In the genomic region with DNA sequence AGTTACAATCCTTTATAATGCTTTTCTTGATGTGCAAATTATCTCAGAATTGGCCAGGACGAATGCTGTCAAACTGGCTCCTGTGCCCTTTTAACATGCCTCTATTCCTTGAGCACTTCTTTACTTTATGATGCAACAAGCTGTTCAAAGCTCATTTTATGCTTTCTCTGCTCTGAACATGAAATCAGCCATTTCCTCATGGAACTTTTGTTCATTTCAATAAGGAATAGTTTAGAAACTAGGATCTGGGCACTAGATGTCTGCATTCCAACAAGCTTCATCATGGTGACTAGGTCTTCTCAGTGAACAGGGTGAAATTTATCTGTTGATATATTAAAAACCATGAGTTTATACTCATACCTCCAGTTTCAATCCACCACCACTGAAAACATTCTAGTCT, we compare ENCODE assay signal across 32 cellular contexts.
DNase-seq lines count a peak whose midpoint lies in the region; ATAC-seq, FAIRE-seq and TF ChIP-seq lines count a peak whose summit lies in the region.
"Had no signal": no experiment of that assay in that cellular context is flagged by ENCODE, and none has a peak within 500 bp of the region (broad histone marks: within the 10 kb centered on the region; RNA-seq: fewer than 3 reads in every experiment).

No MANE protein-coding gene starts in this region.

- H3K27me3 ChIP-seq in astrocyte (ENCODE audit: insufficient read depth, low read length), result no peaks in the 10 kb centered on the region
- H3K27me3 ChIP-seq: BE2C, brain microvascular endothelial cell had no signal

- no peak overlapping the region for H3K9ac ChIP-seq in astrocyte (ENCODE audit: low read length)
- H3K9ac ChIP-seq: parathyroid adenoma had no signal

- no peak overlapping the region for H2AFZ ChIP-seq in astrocyte (ENCODE audit: low read depth, low read length)
- H2AFZ ChIP-seq: parathyroid adenoma had no signal

- no peaks in the 10 kb centered on the region for H3K9me3 ChIP-seq in astrocyte (ENCODE audit: insufficient read depth, low read depth, low read length)
- H3K9me3 ChIP-seq: BE2C, left ventricle myocardium inferior, thoracic aorta, uterus had no signal

- H3K27ac ChIP-seq in astrocyte (ENCODE audit: low read depth, low read length), result no peak overlapping the region
- H3K27ac ChIP-seq: brain microvascular endothelial cell, left ventricle myocardium inferior, parathyroid adenoma, thoracic aorta, uterus had no signal

- no peaks in the 10 kb centered on the region; the same call in 1 of the 2 replicates for H3K27me3 Mint-ChIP-seq in HFFc6 (ENCODE audit: insufficient read depth)
- no peaks in the 10 kb centered on the region for H3K27me3 Mint-ChIP-seq in astrocyte (ENCODE audit: low read depth, unreplicated experiment)
- H3K27me3 Mint-ChIP-seq: activated CD8-positive, alpha-beta memory T cell treated with anti-CD3 and anti-CD28 coated beads, Interleukin-2, amount 10 ng/mL, durations not matched to agents 7 days and 5 days; activated naive CD8-positive, alpha-beta T cell treated with anti-CD3 and anti-CD28 coated beads, Interleukin-2, amount 50 U/mL, for 24 hours; stimulated activated naive CD8-positive, alpha-beta T cell treated with anti-CD3 and anti-CD28 coated beads, Interleukin-15, amount 100 ng/mL, for 72 hours had no signal

- no peaks in the 10 kb centered on the region for H3K36me3 ChIP-seq in astrocyte (ENCODE audit: insufficient read depth, low read length)
- H3K36me3 ChIP-seq: BE2C, brain microvascular endothelial cell, left ventricle myocardium inferior, thoracic aorta, uterus had no signal

- H3K4me3 ChIP-seq in astrocyte (ENCODE audit: insufficient read depth, low read depth, low read length), result no peak overlapping the region
- H3K4me3 ChIP-seq in fibroblast of mammary gland (ENCODE audit: control insufficient read depth, low read depth, low read length), result no peak overlapping the region
- H3K4me3 ChIP-seq: left ventricle myocardium inferior, smooth muscle cell, thoracic aorta, uterus had no signal

- H3K9me3 Mint-ChIP-seq in HFFc6, result no peaks in the 10 kb centered on the region; the same call in 1 of the 2 replicates
- H3K9me3 Mint-ChIP-seq in astrocyte (ENCODE audit: unreplicated experiment), result no peaks in the 10 kb centered on the region
- H3K9me3 Mint-ChIP-seq: activated naive CD8-positive, alpha-beta T cell treated with anti-CD3 and anti-CD28 coated beads, Interleukin-2, amount 50 U/mL, for 24 hours; CD8-positive, alpha-beta T cell had no signal

- H3K4me1 ChIP-seq in astrocyte (ENCODE audit: insufficient read depth, low read length), result no peaks in the 10 kb centered on the region
- H3K4me1 ChIP-seq: BE2C, left ventricle myocardium inferior, parathyroid adenoma, uterus had no signal

- no peak overlapping the region for H3K4me3 Mint-ChIP-seq in HFFc6
- H3K4me3 Mint-ChIP-seq in astrocyte (ENCODE audit: unreplicated experiment), result no peak overlapping the region
- H3K4me3 Mint-ChIP-seq: activated CD8-positive, alpha-beta memory T cell treated with anti-CD3 and anti-CD28 coated beads, Interleukin-2, amount 10 ng/mL, durations not matched to agents 7 days and 5 days; activated naive CD8-positive, alpha-beta T cell treated with anti-CD3 and anti-CD28 coated beads, Interleukin-2, amount 50 U/mL, for 24 hours; CD8-positive, alpha-beta T cell; H9; stimulated activated naive CD8-positive, alpha-beta T cell treated with anti-CD3 and anti-CD28 coated beads, Interleukin-15, amount 100 ng/mL, for 72 hours had no signal

- no peak for FAIRE-seq in astrocyte (lab: Jason Lieb, UNC)
- FAIRE-seq: HepG2 had no signal

- TF ChIP-seq POLR2A in erythroblast (IDR thresholded peaks at IDR 0.05; ENCODE audit: low read length), result no peak

- H4K20me1 ChIP-seq in astrocyte (ENCODE audit: insufficient read depth, low read length), result no peaks in the 10 kb centered on the region

- DNase-seq in HFFc6 (peak; percentile 32), astrocyte (ENCODE audit: low read depth) (peak; percentile 11), fibroblast of mammary gland (ENCODE audit: low read depth) (peak; percentile 65), renal cortical epithelial cell (ENCODE audit: low read depth) (peak; percentile 9), erythroblast (lab: John Stamatoyannopoulos, UW) (no peak), NCI-H1092 treated with DMSO at 0.1 percent for 48 hours (lab: John Stamatoyannopoulos, UW) (no peak)
- DNase-seq: activated CD8-positive, alpha-beta memory T cell treated with anti-CD3 and anti-CD28 coated beads, Interleukin-2, amount 10 ng/mL, durations not matched to agents 7 days and 5 days; activated gamma-delta T cell treated with Interleukin-2 at 50 U/mL for 16 hours; activated naive CD8-positive, alpha-beta T cell treated with anti-CD3 and anti-CD28 coated beads, Interleukin-2, amount 50 U/mL, for 24 hours; activated T-cell treated with anti-CD3 and anti-CD28 coated beads, Interleukin-2, amount 50 U/mL, for 48 hours; BE2C; brain microvascular endothelial cell; CD8-positive, alpha-beta T cell; H9; Karpas-422; left ventricle myocardium inferior; MV-4-11; NCI-H1436 treated with DMSO at 0.1 percent for 48 hours; NCI-H345; NCI-H69; SHP77; stimulated activated CD4-positive, alpha-beta T cell treated with anti-CD3 and anti-CD28 coated beads, Interleukin-2, amount 100 ng/mL, for 24 hours; stimulated activated CD8-positive, alpha-beta memory T cell treated with anti-CD3 and anti-CD28 coated beads, Interleukin-4, amount 100 ng/mL, for 48 hours; stimulated activated naive CD8-positive, alpha-beta T cell treated with anti-CD3 and anti-CD28 coated beads, Interleukin-15, amount 100 ng/mL, for 72 hours; T-helper 2 cell; uterus had no signal

- no peak overlapping the region for H3K4me2 ChIP-seq in astrocyte (ENCODE audit: low read length)
- H3K4me2 ChIP-seq: smooth muscle cell had no signal

- H3K4me1 Mint-ChIP-seq in HFFc6 (ENCODE audit: low read depth) (peaks cover 4% of the 10 kb centered on the region; the same call in 1 of the 2 replicates), astrocyte (ENCODE audit: low read depth, unreplicated experiment) (no peaks in the 10 kb centered on the region)
- H3K4me1 Mint-ChIP-seq: activated CD8-positive, alpha-beta memory T cell treated with anti-CD3 and anti-CD28 coated beads, Interleukin-2, amount 10 ng/mL, durations not matched to agents 7 days and 5 days; activated naive CD8-positive, alpha-beta T cell treated with anti-CD3 and anti-CD28 coated beads, Interleukin-2, amount 50 U/mL, for 24 hours; stimulated activated naive CD8-positive, alpha-beta T cell treated with anti-CD3 and anti-CD28 coated beads, Interleukin-15, amount 100 ng/mL, for 72 hours had no signal

- H3K79me2 ChIP-seq in astrocyte (ENCODE audit: insufficient read depth, low read length), result no peaks in the 10 kb centered on the region
- H3K79me2 ChIP-seq: parathyroid adenoma had no signal

- no peak for ATAC-seq in SK-N-SH treated with all-trans-retinoic acid at 6 μM for 48 hours
- ATAC-seq: activated CD8-positive, alpha-beta memory T cell treated with anti-CD3 and anti-CD28 coated beads, Interleukin-2, amount 10 ng/mL, durations not matched to agents 7 days and 5 days; activated naive CD8-positive, alpha-beta T cell treated with anti-CD3 and anti-CD28 coated beads, Interleukin-2, amount 50 U/mL, for 24 hours; CD8-positive, alpha-beta T cell; HepG2; Panc1; stimulated activated naive CD8-positive, alpha-beta T cell treated with anti-CD3 and anti-CD28 coated beads, Interleukin-15, amount 100 ng/mL, for 72 hours had no signal

- H3K36me3 Mint-ChIP-seq in HFFc6 (ENCODE audit: low read depth), result no peaks in the 10 kb centered on the region
- H3K36me3 Mint-ChIP-seq in astrocyte (ENCODE audit: low read depth, unreplicated experiment), result no peaks in the 10 kb centered on the region
- H3K36me3 Mint-ChIP-seq: activated CD8-positive, alpha-beta memory T cell treated with anti-CD3 and anti-CD28 coated beads, Interleukin-2, amount 10 ng/mL, durations not matched to agents 7 days and 5 days; CD8-positive, alpha-beta T cell had no signal

- no peak overlapping the region for H3K27ac Mint-ChIP-seq in HFFc6
- H3K27ac Mint-ChIP-seq in astrocyte (ENCODE audit: unreplicated experiment), result no peak overlapping the region
- H3K27ac Mint-ChIP-seq: activated CD8-positive, alpha-beta memory T cell treated with anti-CD3 and anti-CD28 coated beads, Interleukin-2, amount 10 ng/mL, durations not matched to agents 7 days and 5 days; activated naive CD8-positive, alpha-beta T cell treated with anti-CD3 and anti-CD28 coated beads, Interleukin-2, amount 50 U/mL, for 24 hours; CD8-positive, alpha-beta T cell; H9; stimulated activated naive CD8-positive, alpha-beta T cell treated with anti-CD3 and anti-CD28 coated beads, Interleukin-15, amount 100 ng/mL, for 72 hours had no signal

- TF ChIP-seq CTCF in HFFc6 (IDR thresholded peaks at IDR 0.05) (no peak), astrocyte (IDR thresholded peaks at IDR 0.05; ENCODE audit: insufficient read depth, low read depth, low read length) (no peak), fibroblast of mammary gland (conservative IDR thresholded peaks at IDR 0.05; ENCODE audit: control insufficient read depth, insufficient read depth, low read depth, low read length) (no peak)

TF ChIP-seq in SK-N-SH treated with all-trans-retinoic acid at 6 μM for 48 hours, 23 proteins besides CTCF, POLR2A, EP300 and RAD21:
- TF ChIP-seq ZFP30 (CRISPR knock-in tag; IDR thresholded peaks at IDR 0.05) (no peak), OSR1 (CRISPR knock-in tag; IDR thresholded peaks at IDR 0.05) (no peak)
TF ChIP-seq in SK-N-SH treated with all-trans-retinoic acid at 6 μM for 48 hours: peak in this region for 0.

Comparison
In these comparisons a context has a peak if more than half of its experiments do, and no peak if none do; other contexts are left out.
1. DNase-seq: peak in HFFc6 (single experiment), astrocyte (single experiment), fibroblast of mammary gland (single experiment) and renal cortical epithelial cell (single experiment); none in erythroblast (0 of 2) and NCI-H1092 treated with DMSO at 0.1 percent for 48 hours (single experiment).